Comparison of ENCODE assay signal across 28 cellular contexts in the genomic region with DNA sequence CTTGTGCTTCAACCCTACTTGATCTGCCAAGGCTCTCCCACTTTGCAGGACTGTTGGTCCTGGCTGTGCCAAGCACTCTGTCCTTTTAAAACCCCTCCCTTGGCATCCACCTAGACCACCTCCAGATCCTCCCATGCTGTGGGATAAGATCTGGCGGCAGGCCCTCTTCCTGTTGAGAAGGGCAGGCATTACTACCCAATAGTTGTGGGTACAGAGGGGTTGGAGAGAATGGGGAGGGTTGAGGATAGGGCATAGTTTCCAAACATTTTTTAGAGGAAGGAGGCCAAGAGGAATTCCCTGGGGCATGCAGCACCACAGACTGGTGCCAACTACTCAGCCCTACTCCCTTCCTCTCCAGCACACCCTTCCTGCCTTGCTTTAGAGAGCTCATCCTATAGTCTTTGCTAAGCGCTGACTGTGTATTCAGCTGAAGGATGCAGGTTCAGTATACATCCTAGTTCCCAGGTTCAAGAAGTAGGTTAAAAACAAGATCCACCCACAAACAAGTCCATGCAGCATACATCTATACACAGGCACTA.
DNase-seq lines count a peak whose midpoint lies in the region; ATAC-seq and TF ChIP-seq lines count a peak whose summit lies in the region.
"Had no signal": no experiment of that assay in that cellular context is flagged by ENCODE, and none has a peak within 500 bp of the region (broad histone marks: within the 10 kb centered on the region; RNA-seq: fewer than 3 reads in every experiment).

No MANE protein-coding gene starts in this region.

- H2BK12ac ChIP-seq in H9 (ENCODE audit: insufficient read length, low read depth, low read length) (no peak overlapping the region), neuronal stem cell (ENCODE audit: low read length) (no peak overlapping the region)

- H2BK120ac ChIP-seq in H9 (ENCODE audit: low read depth, low read length, poor library complexity, severe bottlenecking) (no peak overlapping the region), neuronal stem cell (ENCODE audit: low read depth, low read length) (no peak overlapping the region)

- H3K79me2 ChIP-seq in H9 (ENCODE audit: insufficient read depth, low read length): no peaks in the 10 kb centered on the region

- H3K4me3 ChIP-seq in neuronal stem cell (ENCODE audit: low read length in 2 of 2) (no peak overlapping the region), tibial nerve (no peak overlapping the region), left lung (no peak overlapping the region)
- H3K4me3 ChIP-seq: Peyer's patch had no signal

- H3K4me1 ChIP-seq in H9 (ENCODE audit: insufficient read depth, low read length) (no peaks in the 10 kb centered on the region), neuronal stem cell (ENCODE audit: control insufficient read depth in 2 of 2, insufficient read depth in 1 of 2, low read depth in 1 of 2, low read length in 2 of 2) (peaks cover 0 to 2% of the 10 kb centered on the region in 2 donors), tibial nerve (peaks cover 0 to 19% (median 0%) of the 10 kb centered on the region in 4 donors), left lung (no peaks in the 10 kb centered on the region)
- H3K4me1 ChIP-seq: BE2C, Peyer's patch had no signal

- H2AK5ac ChIP-seq in H9 (ENCODE audit: insufficient read length, low read length) (no peak overlapping the region), neuronal stem cell (ENCODE audit: low read depth, low read length) (no peak overlapping the region)

- no peak overlapping the region for H3K27ac Mint-ChIP-seq in H9

- peaks cover 14% of the 10 kb centered on the region in 2 experiments for H3K4me1 Mint-ChIP-seq in H9

- H4K91ac ChIP-seq in H9 (ENCODE audit: insufficient read length, low read depth, low read length): no peak overlapping the region
- no peak overlapping the region for H4K91ac ChIP-seq in neuronal stem cell (ENCODE audit: low read depth, low read length, poor library complexity)

- CTCF ChIA-PET in RWPE1 (lab: Yijun Ruan, JAX): no interaction called here

- TF ChIP-seq EP300 in tibial nerve (IDR thresholded peaks at IDR 0.05): no peak

- H2BK15ac ChIP-seq in H9 (ENCODE audit: low read depth, low read length) (no peak overlapping the region), neuronal stem cell (ENCODE audit: low read length) (no peak overlapping the region)

- peaks cover 3% of the 10 kb centered on the region for H3K27me3 Mint-ChIP-seq in H9 (ENCODE audit: low read depth)

- H3K4ac ChIP-seq in H9 (ENCODE audit: low read depth, low read length) (no peak overlapping the region), neuronal stem cell (ENCODE audit: low read length) (no peak overlapping the region)

- no peaks in the 10 kb centered on the region for H4K20me1 ChIP-seq in H9 (ENCODE audit: control insufficient read depth, insufficient read depth, insufficient read length)

- no peak overlapping the region for H2BK20ac ChIP-seq in H9 (ENCODE audit: low read depth, low read length, poor library complexity, severe bottlenecking)

- H4K5ac ChIP-seq in H9 (ENCODE audit: insufficient read length, low read depth, low read length): no peak overlapping the region

- intact Hi-C loops in left lung (cut with DNase I): no loop called here

- no peaks in the 10 kb centered on the region for H3K23me2 ChIP-seq in H9 (ENCODE audit: insufficient read length, low read depth, low read length, poor library complexity, severe bottlenecking)

- no peak for TF ChIP-seq POLR2A in tibial nerve (IDR thresholded peaks at IDR 0.05)

- H3K14ac ChIP-seq in H9 (ENCODE audit: insufficient read depth, low read length): peak overlapping the region; percentile 32; the same call in 1 of the 2 replicates
- peak overlapping the region; percentile 32 for H3K14ac ChIP-seq in neuronal stem cell (ENCODE audit: low read length)

- H3K27me3 ChIP-seq in H9 (ENCODE audit: insufficient read depth, low read length) (no peaks in the 10 kb centered on the region), neuronal stem cell (ENCODE audit: control insufficient read depth in 3 of 3, insufficient read depth in 3 of 3, low read depth in 1 of 3, low read length in 3 of 3) (no peaks in the 10 kb centered on the region), tibial nerve (no peaks in the 10 kb centered on the region), left lung (no peaks in the 10 kb centered on the region)
- H3K27me3 ChIP-seq: BE2C, Peyer's patch had no signal

- H3K56ac ChIP-seq in H9 (ENCODE audit: insufficient read length, low read depth, low read length): no peak overlapping the region

- POLR2A ChIA-PET in RWPE1 (lab: Yijun Ruan, JAX; ENCODE audit: low non-redundant PET): no interaction called here

- no peak overlapping the region for H3K4me3 Mint-ChIP-seq in H9

- H3K36me3 ChIP-seq in neuronal stem cell (replicated peaks in 1 of 2; ENCODE audit: control insufficient read depth in 2 of 2, insufficient read depth in 2 of 2, low read length in 2 of 2): no peaks in the 10 kb centered on the region
- no peaks in the 10 kb centered on the region for H3K36me3 ChIP-seq in tibial nerve
- H3K36me3 ChIP-seq in left lung: no peaks in the 10 kb centered on the region
- H3K36me3 ChIP-seq: BE2C, Peyer's patch had no signal

- H3K9me3 ChIP-seq in H9 (ENCODE audit: control insufficient read depth, low read depth, low read length) (no peaks in the 10 kb centered on the region), neuronal stem cell (replicated peaks in 1 of 2; ENCODE audit: control insufficient read depth in 2 of 2, insufficient read depth in 1 of 2, low read depth in 1 of 2, low read length in 2 of 2) (no peaks in the 10 kb centered on the region), tibial nerve (no peaks in the 10 kb centered on the region), left lung (no peaks in the 10 kb centered on the region)
- H3K9me3 ChIP-seq: BE2C, Peyer's patch, SK-N-SH had no signal

- H3K18ac ChIP-seq in H9 (ENCODE audit: insufficient read length, low read depth, low read length) (no peak overlapping the region), neuronal stem cell (ENCODE audit: low read length) (no peak overlapping the region)

- H3K23ac ChIP-seq in H9 (ENCODE audit: insufficient read length, low read depth, low read length) (no peak overlapping the region), neuronal stem cell (ENCODE audit: low read depth, low read length, poor library complexity) (no peak overlapping the region)

- no peak overlapping the region for H3K4me2 ChIP-seq in H9 (ENCODE audit: insufficient read depth, insufficient read length, low read length)
- no peak overlapping the region for H3K4me2 ChIP-seq in neuronal stem cell (ENCODE audit: insufficient read depth, low read length, poor library complexity, severe bottlenecking)
- H3K4me2 ChIP-seq: SK-N-SH had no signal

- no peak overlapping the region for H3T11ph ChIP-seq in H9 (ENCODE audit: low read length)

- WGBS in H9 (ENCODE audit: extremely low coverage, insufficient read length, low lambda C conversion rate): no CpG with 5 or more reads among the region's 2 CpGs
- no CpG with 5 or more reads among the region's 2 CpGs for WGBS in neuronal stem cell (ENCODE audit: extremely low coverage in 2 of 2, insufficient read length in 2 of 2, insufficient replicate concordance in 1 of 2), 2 donors
- WGBS in tibial nerve, 2 donors: 43 to 45% methylated on average over 2 of the region's 2 CpGs

- no peak overlapping the region for H3K27ac ChIP-seq in H9 (ENCODE audit: insufficient read length, low read depth, low read length)
- peak overlapping the region; percentile 87 for H3K27ac ChIP-seq in RWPE1
- no peak overlapping the region for H3K27ac ChIP-seq in neuronal stem cell (replicated peaks; ENCODE audit: low read length)
- no peak overlapping the region for H3K27ac ChIP-seq in tibial nerve
- no peak overlapping the region for H3K27ac ChIP-seq in left lung
- H3K27ac ChIP-seq: HL-60, Peyer's patch had no signal

- DNase-seq in DMS53 (lab: John Stamatoyannopoulos, UW) (peak; percentile 76), DMS53 treated with DMSO at 0.1 percent for 48 hours (lab: John Stamatoyannopoulos, UW; ENCODE audit: unreplicated experiment) (no peak), H9 (no peak), RWPE1 (ENCODE audit: low spot score) (no peak), neuronal stem cell (ENCODE audit: low spot score) (no peak), cerebellum (ENCODE audit: low spot score) (no peak), tibial nerve (ENCODE audit: low spot score in 2 of 2) (no peak), left lung (no peak)
- DNase-seq: 8988T, ACHN, BE2C, Calu3, DMS79, GF-D8, GOT3, NCI-H1092 treated with DMSO at 0.1 percent for 48 hours, NCI-H1436 treated with DMSO at 0.1 percent for 48 hours, NCI-H187 treated with DMSO at 0.1 percent for 48 hours, NCI-H2107, NCI-H446, NCI-H524 treated with DMSO at 0.1 percent for 48 hours, NCI-H82, Peyer's patch, SIG-M5, SK-N-SH, SW 1271 had no signal

- H3K9ac ChIP-seq in H9 (ENCODE audit: extremely low read depth, insufficient read length, low read length) (no peak overlapping the region), neuronal stem cell (ENCODE audit: low read depth, low read length, poor library complexity) (no peak overlapping the region)
- H3K9ac ChIP-seq: SK-N-SH had no signal

- ATAC-seq in left lung: no peak
- ATAC-seq: HCT116 had no signal

- H3K36me3 Mint-ChIP-seq in H9 (ENCODE audit: insufficient read depth in 1 of 3, low read depth in 3 of 3): no peaks in the 10 kb centered on the region

- H3K9me3 Mint-ChIP-seq in H9: no peaks in the 10 kb centered on the region

- H3K79me1 ChIP-seq in H9 (ENCODE audit: insufficient read depth, low read depth, low read length, poor library complexity, severe bottlenecking) (no peaks in the 10 kb centered on the region), neuronal stem cell (ENCODE audit: low read depth, low read length) (no peaks in the 10 kb centered on the region)

- H2AFZ ChIP-seq in H9 (ENCODE audit: low read length): no peak overlapping the region
- no peak overlapping the region for H2AFZ ChIP-seq in neuronal stem cell (ENCODE audit: low read length)

- H2BK5ac ChIP-seq in H9 (ENCODE audit: insufficient read length, low read length): no peak overlapping the region
- no peak overlapping the region for H2BK5ac ChIP-seq in neuronal stem cell (ENCODE audit: low read length)

- TF ChIP-seq CTCF in H9 (conservative IDR thresholded peaks at IDR 0.05): no peak
- no peak for TF ChIP-seq CTCF in RWPE1 (conservative IDR thresholded peaks at IDR 0.05; ENCODE audit: low read depth)
- no peak for TF ChIP-seq CTCF in tibial nerve (IDR thresholded peaks at IDR 0.05)
- no peak for TF ChIP-seq CTCF in left lung (IDR thresholded peaks at IDR 0.05)

- H4K8ac ChIP-seq in H9 (replicated peaks; ENCODE audit: insufficient read length, low read depth, low read length) (no peak overlapping the region), neuronal stem cell (ENCODE audit: low read depth, low read length) (no peak overlapping the region)
